12 cellular contexts compared by ENCODE assay signal in the genomic region with DNA sequence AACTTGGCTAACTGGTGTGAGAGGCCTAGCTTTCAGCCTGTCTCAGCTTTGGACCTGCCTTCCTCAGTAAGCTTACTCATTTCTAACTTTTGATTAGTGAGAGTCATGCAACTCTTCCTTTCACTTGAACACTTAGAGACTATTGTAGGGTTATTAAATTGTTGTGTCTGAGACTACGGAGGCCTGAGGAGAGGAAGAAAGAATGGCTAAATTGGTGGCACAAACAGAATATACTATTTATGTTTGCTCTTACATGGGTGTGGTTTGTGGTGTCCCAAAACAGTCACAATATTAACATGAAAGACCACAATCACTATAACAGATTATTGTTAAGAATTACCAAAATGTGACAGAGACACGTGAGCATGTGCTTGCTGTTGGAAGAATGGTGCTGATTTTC.
A peak's percentile ranks its signal among the peaks of the same experiment; 100 is the strongest.
DNase-seq lines count a peak whose midpoint lies in the region; ATAC-seq, FAIRE-seq and TF ChIP-seq lines count a peak whose summit lies in the region.
"Had no signal": no experiment of that assay in that cellular context is flagged by ENCODE, and none has a peak within 500 bp of the region (broad histone marks: within the 10 kb centered on the region; RNA-seq: fewer than 3 reads in every experiment).

No MANE protein-coding gene starts in this region.

- no peak for FAIRE-seq in D721Med (lab: Jason Lieb, UNC)

- POLR2A ChIA-PET in GM10248 (lab: Yijun Ruan, JAX) = no interaction called here

- no peak for TF ChIP-seq CTCF in GM10248 (IDR thresholded peaks at IDR 0.05; ENCODE audit: control extremely low read depth, extremely low read depth, low read depth, missing control alignments)
- no peak for TF ChIP-seq CTCF in D721Med (IDR thresholded peaks at IDR 0.05; ENCODE audit: insufficient read depth, missing control alignments)

- ATAC-seq in GM19324 (IDR thresholded peaks at IDR 0.05; ENCODE audit: low FRiP score, unreplicated experiment) (peak; percentile 56), HG02610 (IDR thresholded peaks at IDR 0.05; ENCODE audit: unreplicated experiment) (peak; percentile 93), HG03439 (IDR thresholded peaks at IDR 0.05; ENCODE audit: unreplicated experiment) (peak; percentile 73)

- CTCF ChIA-PET in GM10248 (lab: Yijun Ruan, JAX) = interaction anchor here (0.7 to 1.0 kb wide), 2 partner anchors 9 to 16 kb away, joined by 3 read pairs; no protein-coding TSS in a partner anchor

- DNase-seq in GM10248 (ENCODE audit: extremely low spot score) = peak; percentile 9
- no peak for DNase-seq in SIG-M5 treated with dmso at 0.1 percent for 504 hours (lab: John Stamatoyannopoulos, UW; ENCODE audit: unreplicated experiment)
- DNase-seq in SW480 (ENCODE audit: low spot score) = no peak
- no peak for DNase-seq in NCI-H345 (lab: John Stamatoyannopoulos, UW)
- no peak for DNase-seq in D721Med (ENCODE audit: insufficient read length, low spot score)
- DNase-seq: activated CD4-positive, alpha-beta T cell treated with anti-CD3 and anti-CD28 coated beads for 48 hours; anterior cingulate cortex; NCI-H1694 treated with DMSO at 0.1 percent for 48 hours; stimulated activated CD4-positive, alpha-beta T cell treated with anti-CD3 and anti-CD28 coated beads, Interleukin-2, amount 100 ng/mL, for 24 hours had no signal
